Comparison of ENCODE assay signal across 8 cellular contexts in genomic region chr4:101730291-101731117, GRCh38.
DNase-seq lines count a peak whose midpoint lies in the region; ATAC-seq and TF ChIP-seq lines count a peak whose summit lies in the region.

No MANE protein-coding gene starts in this region.

- H3K9me3 Mint-ChIP-seq in CD4-positive, alpha-beta T cell: no peaks in the 10 kb centered on the region
- no peaks in the 10 kb centered on the region for H3K9me3 Mint-ChIP-seq in naive thymus-derived CD8-positive, alpha-beta T cell

- intact Hi-C loops in CD4-positive, alpha-beta T cell (cut with DNase I, micrococcal nuclease): loop anchor here (1.0 to 5.0 kb wide), 6 partner anchors 543 to 1638 kb away; no protein-coding TSS in a partner anchor

- H3K4me3 ChIP-seq in suprapubic skin: no peak overlapping the region

- ATAC-seq in CD4-positive, alpha-beta T cell (ENCODE audit: poor library complexity): no peak
- ATAC-seq in GM19043 (IDR thresholded peaks at IDR 0.05; ENCODE audit: low read depth, unreplicated experiment): peak; percentile 89
- ATAC-seq in HG03175 (IDR thresholded peaks at IDR 0.05; ENCODE audit: unreplicated experiment): peak; percentile 92
- ATAC-seq in esophagus mucosa: peak; percentile 94
- peak; percentile 57 to 70 for ATAC-seq in naive thymus-derived CD8-positive, alpha-beta T cell

- no peaks in the 10 kb centered on the region for H3K27me3 ChIP-seq in CD4-positive, alpha-beta T cell (ENCODE audit: control insufficient read depth, insufficient read depth, low read length)
- H3K27me3 ChIP-seq in suprapubic skin: no peaks in the 10 kb centered on the region

- no peaks in the 10 kb centered on the region for H3K4me1 Mint-ChIP-seq in CD4-positive, alpha-beta T cell (ENCODE audit: low read depth)
- peaks cover 0 to 3% (median 0%) of the 10 kb centered on the region in 4 donors for H3K4me1 Mint-ChIP-seq in naive thymus-derived CD8-positive, alpha-beta T cell

- POLR2A ChIA-PET in CD4-positive, alpha-beta T cell (lab: Charles Lee): interaction anchor here (1.1 to 1.7 kb wide), 3 partner anchors 383 to 1637 kb away, joined by 3 to 7 read pairs (median 3); partner anchors contain the start of gene PPP3CA
- POLR2A ChIA-PET in naive thymus-derived CD8-positive, alpha-beta T cell (lab: Charles Lee): interaction anchor here (1.0 kb wide), 1 partner anchor 1637 kb away, joined by 3 read pairs; no protein-coding TSS in a partner anchor

- H3K27ac Mint-ChIP-seq in CD4-positive, alpha-beta T cell: no peak overlapping the region
- peak overlapping the region in 2 of 10 donors; percentile 3 to 49 for H3K27ac Mint-ChIP-seq in naive thymus-derived CD8-positive, alpha-beta T cell

- H3K36me3 Mint-ChIP-seq in CD4-positive, alpha-beta T cell (ENCODE audit: low read depth): no peaks in the 10 kb centered on the region
- H3K36me3 Mint-ChIP-seq in naive thymus-derived CD8-positive, alpha-beta T cell: no peaks in the 10 kb centered on the region

- no peaks in the 10 kb centered on the region for H3K4me1 ChIP-seq in suprapubic skin

- TF ChIP-seq POLR2A in suprapubic skin (IDR thresholded peaks at IDR 0.05): no peak

- H3K9me3 ChIP-seq in CD4-positive, alpha-beta T cell (ENCODE audit: control insufficient read depth, low read length): no peaks in the 10 kb centered on the region
- no peaks in the 10 kb centered on the region for H3K9me3 ChIP-seq in suprapubic skin

- DNase-seq in CD4-positive, alpha-beta T cell: peak; percentile 4 to 34 (median 18)
- DNase-seq in NCI-H526 treated with DMSO at 0.1 percent for 48 hours (lab: John Stamatoyannopoulos, UW) (peak; percentile 47), suprapubic skin (ENCODE audit: low spot score in 2 of 2) (peak; percentile 62 to 79)
- DNase-seq in activated CD8-positive, alpha-beta memory T cell treated with anti-CD3 and anti-CD28 coated beads for 24 hours: peak; percentile 73
- peak; percentile 5 to 73 (median 26) for DNase-seq in naive thymus-derived CD8-positive, alpha-beta T cell

- 56% methylated on average over 4 of the region's 4 CpGs for WGBS in suprapubic skin

- peaks cover 15% of the 10 kb centered on the region for H3K27me3 Mint-ChIP-seq in CD4-positive, alpha-beta T cell
- H3K27me3 Mint-ChIP-seq in naive thymus-derived CD8-positive, alpha-beta T cell: peaks cover 0 to 6% (median 5%) of the 10 kb centered on the region in 5 donors

- TF ChIP-seq EP300 in suprapubic skin (IDR thresholded peaks at IDR 0.05): no peak

- CTCF ChIA-PET in CD4-positive, alpha-beta T cell (lab: Charles Lee): interaction anchor here (0.5 to 1.6 kb wide), 3 partner anchors 56 to 561 kb away, joined by 3 to 5 read pairs (median 3); no protein-coding TSS in a partner anchor

- no peak overlapping the region for H3K4me3 Mint-ChIP-seq in CD4-positive, alpha-beta T cell
- H3K4me3 Mint-ChIP-seq in naive thymus-derived CD8-positive, alpha-beta T cell: no peak overlapping the region

- no peak overlapping the region for H3K27ac ChIP-seq in CD4-positive, alpha-beta T cell (ENCODE audit: low read depth, low read length)
- no peak overlapping the region for H3K27ac ChIP-seq in suprapubic skin

- TF ChIP-seq CTCF in CD4-positive, alpha-beta T cell (IDR thresholded peaks at IDR 0.05): peak; percentile 76
- peak; percentile 39 to 45 for TF ChIP-seq CTCF in suprapubic skin (IDR thresholded peaks at IDR 0.05)

- H3K36me3 ChIP-seq in suprapubic skin: no peaks in the 10 kb centered on the region

Comparison
In these comparisons a context has a peak if more than half of its experiments do, and no peak if none do; other contexts are left out.
1. DNase-seq: peak in every context shown above with its lines; median percentile 73 in activated CD8-positive, alpha-beta memory T cell treated with anti-CD3 and anti-CD28 coated beads for 24 hours; 70 in suprapubic skin; 47 in NCI-H526 treated with DMSO at 0.1 percent for 48 hours; 26 in naive thymus-derived CD8-positive, alpha-beta T cell; 18 in CD4-positive, alpha-beta T cell.